Comparison of ENCODE assay signal across 19 cellular contexts in the genomic region with DNA sequence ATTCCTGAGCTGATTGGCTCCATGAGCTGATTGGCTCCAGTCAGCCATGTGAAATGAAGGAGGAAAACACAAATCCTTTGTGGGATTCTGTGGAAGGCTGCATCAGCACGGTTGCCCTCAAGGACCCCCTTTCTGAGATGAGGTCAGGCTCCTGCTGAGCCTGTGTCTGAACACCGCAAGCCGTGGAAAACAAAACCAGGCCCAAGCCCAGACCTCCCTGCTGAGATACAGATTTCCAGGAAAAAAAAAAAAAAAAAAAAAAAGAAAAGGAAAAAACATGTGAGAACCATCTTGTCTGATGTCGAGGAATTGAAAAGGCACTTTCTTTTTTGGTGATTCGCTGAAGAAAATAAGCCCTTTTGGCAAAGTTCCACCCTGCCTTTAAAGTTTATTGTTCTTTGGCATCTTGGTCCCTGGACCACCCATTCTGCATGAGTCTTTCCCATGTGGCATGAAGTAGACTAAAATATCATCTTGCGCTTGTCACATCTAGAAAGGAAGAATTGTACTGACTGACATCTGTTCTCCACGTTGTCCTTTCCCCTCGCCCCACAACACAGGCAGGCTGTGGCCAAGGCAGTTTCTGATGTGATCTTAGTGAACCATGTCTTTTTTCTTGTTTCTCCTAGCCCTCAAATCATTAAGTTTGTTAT.
A peak's percentile ranks its signal among the peaks of the same experiment; 100 is the strongest.
DNase-seq lines count a peak whose midpoint lies in the region; ATAC-seq and TF ChIP-seq lines count a peak whose summit lies in the region.
"Had no signal": no experiment of that assay in that cellular context is flagged by ENCODE, and none has a peak within 500 bp of the region (broad histone marks: within the 10 kb centered on the region; RNA-seq: fewer than 3 reads in every experiment).

No MANE protein-coding gene starts in this region.

- H4K8ac ChIP-seq in neuronal stem cell (ENCODE audit: low read depth, low read length) = no peak overlapping the region

- H3K27me3 Mint-ChIP-seq in CD8-positive, alpha-beta memory T cell = peaks cover 0 to 2% of the 10 kb centered on the region in 2 donors
- H3K27me3 Mint-ChIP-seq: activated CD4-positive, alpha-beta T cell treated with anti-CD3 and anti-CD28 coated beads, Interleukin-2, amount 10 ng/mL, durations not matched to agents 7 days and 5 days; activated naive CD8-positive, alpha-beta T cell had no signal

- peaks cover 0 to 1% (median 0%) of the 10 kb centered on the region in 3 donors for H3K36me3 Mint-ChIP-seq in CD8-positive, alpha-beta memory T cell

- H3K4me3 Mint-ChIP-seq in CD8-positive, alpha-beta memory T cell = no peak overlapping the region
- H3K4me3 Mint-ChIP-seq: activated CD4-positive, alpha-beta T cell treated with anti-CD3 and anti-CD28 coated beads, Interleukin-2, amount 10 ng/mL, durations not matched to agents 7 days and 5 days; activated naive CD8-positive, alpha-beta T cell had no signal

- ATAC-seq in heart right ventricle = no peak
- ATAC-seq: PC-3, SK-N-SH treated with all-trans-retinoic acid at 6 μM for 48 hours had no signal

- H2AFZ ChIP-seq in fibroblast of lung (ENCODE audit: low read length) (no peak overlapping the region), neuronal stem cell (ENCODE audit: low read length) (peak overlapping the region; percentile 17)

- H2BK5ac ChIP-seq in neuronal stem cell (ENCODE audit: low read length) = no peak overlapping the region

- H3K9me3 ChIP-seq in fibroblast of lung (ENCODE audit: control insufficient read depth, insufficient read depth, low read depth, low read length) = no peaks in the 10 kb centered on the region
- H3K9me3 ChIP-seq in neuronal stem cell (replicated peaks in 1 of 2; ENCODE audit: control insufficient read depth in 2 of 2, insufficient read depth in 1 of 2, low read depth in 1 of 2, low read length in 2 of 2) = no peaks in the 10 kb centered on the region
- no peaks in the 10 kb centered on the region for H3K9me3 ChIP-seq in CD8-positive, alpha-beta memory T cell (ENCODE audit: low read length)
- H3K9me3 ChIP-seq in heart right ventricle = peaks cover 0 to 12% (median 0%) of the 10 kb centered on the region in 11 donors
- H3K9me3 ChIP-seq: testis had no signal

- H3K79me2 ChIP-seq in fibroblast of lung (ENCODE audit: control insufficient read depth, insufficient read depth, low read length) = no peaks in the 10 kb centered on the region

- H3K27ac Mint-ChIP-seq in CD8-positive, alpha-beta memory T cell = no peak overlapping the region
- H3K27ac Mint-ChIP-seq: activated CD4-positive, alpha-beta T cell treated with anti-CD3 and anti-CD28 coated beads, Interleukin-2, amount 10 ng/mL, durations not matched to agents 7 days and 5 days; activated naive CD8-positive, alpha-beta T cell had no signal

- no peak overlapping the region for H3K18ac ChIP-seq in neuronal stem cell (ENCODE audit: low read length)

- no CpG with 5 or more reads among the region's 8 CpGs for WGBS in neuronal stem cell (ENCODE audit: extremely low coverage in 2 of 2, insufficient read length in 2 of 2, insufficient replicate concordance in 1 of 2), 2 donors
- WGBS in heart right ventricle, 2 donors = 61 to 70% methylated on average over 8 of the region's 8 CpGs

- H3K4me1 ChIP-seq in fibroblast of lung (ENCODE audit: control insufficient read depth, extremely low read depth, insufficient read depth, low read length) = no peaks in the 10 kb centered on the region
- H3K4me1 ChIP-seq in neuronal stem cell (ENCODE audit: control insufficient read depth in 2 of 2, insufficient read depth in 1 of 2, low read depth in 1 of 2, low read length in 2 of 2) = peaks cover 9 to 26% of the 10 kb centered on the region in 2 donors
- no peaks in the 10 kb centered on the region for H3K4me1 ChIP-seq in CD8-positive, alpha-beta memory T cell (ENCODE audit: insufficient read depth, low read length)
- H3K4me1 ChIP-seq in heart right ventricle = no peaks in the 10 kb centered on the region
- H3K4me1 ChIP-seq: testis had no signal

- H3K4me1 Mint-ChIP-seq in CD8-positive, alpha-beta memory T cell = peaks cover 0 to 9% (median 0%) of the 10 kb centered on the region in 3 donors
- H3K4me1 Mint-ChIP-seq: activated CD4-positive, alpha-beta T cell treated with anti-CD3 and anti-CD28 coated beads, Interleukin-2, amount 10 ng/mL, durations not matched to agents 7 days and 5 days had no signal

- no peak overlapping the region for H2BK120ac ChIP-seq in neuronal stem cell (ENCODE audit: low read depth, low read length)

- TF ChIP-seq CTCF in fibroblast of lung (conservative IDR thresholded peaks at IDR 0.05 in 1 of 2, IDR thresholded peaks at IDR 0.05 in 1 of 2; ENCODE audit: low read depth in 1 of 2, low read length in 2 of 2) (no peak), heart right ventricle (IDR thresholded peaks at IDR 0.05) (no peak)

- H3K4me2 ChIP-seq in fibroblast of lung (ENCODE audit: extremely low read depth, insufficient read depth, low read length) = no peak overlapping the region
- H3K4me2 ChIP-seq in neuronal stem cell (ENCODE audit: insufficient read depth, low read length, poor library complexity, severe bottlenecking) = peak overlapping the region; percentile 34

- H2BK15ac ChIP-seq in neuronal stem cell (ENCODE audit: low read length) = no peak overlapping the region

- H3K36me3 ChIP-seq in fibroblast of lung (ENCODE audit: control insufficient read depth, insufficient read depth, low read length) (no peaks in the 10 kb centered on the region), neuronal stem cell (replicated peaks in 1 of 2; ENCODE audit: control insufficient read depth in 2 of 2, insufficient read depth in 2 of 2, low read length in 2 of 2) (no peaks in the 10 kb centered on the region), heart right ventricle (no peaks in the 10 kb centered on the region)
- H3K36me3 ChIP-seq in CD8-positive, alpha-beta memory T cell (ENCODE audit: insufficient read depth, low read length) = no peaks in the 10 kb centered on the region

- H3K27ac ChIP-seq in fibroblast of lung (ENCODE audit: insufficient read depth, low read length) (no peak overlapping the region), neuronal stem cell (replicated peaks; ENCODE audit: low read length) (no peak overlapping the region), heart right ventricle (no peak overlapping the region)
- no peak overlapping the region for H3K27ac ChIP-seq in CD8-positive, alpha-beta memory T cell (ENCODE audit: low read depth, low read length)
- H3K27ac ChIP-seq: testis had no signal

- DNase-seq in Daoy (ENCODE audit: low read depth) (peak; percentile 18), SK-N-DZ (ENCODE audit: low spot score) (peak; percentile 8), fibroblast of lung (ENCODE audit: low read depth in 2 of 2) (peak; percentile 27 to 46), neuronal stem cell (ENCODE audit: low spot score) (peak; percentile 86), heart right ventricle (no peak), HuH-7 (ENCODE audit: low spot score) (no peak), SHP77 (lab: John Stamatoyannopoulos, UW) (no peak)
- DNase-seq in CD8-positive, alpha-beta memory T cell = no peak
- DNase-seq: activated CD4-positive, alpha-beta T cell treated with anti-CD3 and anti-CD28 coated beads, Interleukin-2, amount 10 ng/mL, durations not matched to agents 7 days and 5 days; activated T-cell treated with anti-CD3 and anti-CD28 coated beads, Interleukin-2, amount 50 U/mL, for 1 hour; effector CD8-positive, alpha-beta T cell; mammary epithelial cell; MM.1S; NCI-H2081; occipital lobe; PC-3; testis had no signal

- no peak overlapping the region for H3K4me3 ChIP-seq in fibroblast of lung (replicated peaks in 1 of 4; ENCODE audit: control extremely low read depth in 1 of 4, insufficient read depth in 1 of 4, low read depth in 3 of 4, low read length in 4 of 4)
- no peak overlapping the region for H3K4me3 ChIP-seq in neuronal stem cell (ENCODE audit: low read length in 2 of 2)
- no peak overlapping the region for H3K4me3 ChIP-seq in CD8-positive, alpha-beta memory T cell (ENCODE audit: low read length)
- no peak overlapping the region for H3K4me3 ChIP-seq in heart right ventricle
- H3K4me3 ChIP-seq: testis had no signal

- H3K9me3 Mint-ChIP-seq in CD8-positive, alpha-beta memory T cell = no peaks in the 10 kb centered on the region

- H3K79me1 ChIP-seq in neuronal stem cell (ENCODE audit: low read depth, low read length) = no peaks in the 10 kb centered on the region

- H3K4ac ChIP-seq in neuronal stem cell (ENCODE audit: low read length) = no peak overlapping the region

- no peak overlapping the region for H2BK12ac ChIP-seq in neuronal stem cell (ENCODE audit: low read length)

- CTCF ChIA-PET in CD8-positive, alpha-beta memory T cell (lab: Charles Lee) = no interaction called here

- no peak overlapping the region for H4K91ac ChIP-seq in neuronal stem cell (ENCODE audit: low read depth, low read length, poor library complexity)

- no peaks in the 10 kb centered on the region for H3K27me3 ChIP-seq in fibroblast of lung (ENCODE audit: control insufficient read depth, insufficient read depth, low read length)
- H3K27me3 ChIP-seq in neuronal stem cell (ENCODE audit: control insufficient read depth in 3 of 3, insufficient read depth in 3 of 3, low read depth in 1 of 3, low read length in 3 of 3) = no peaks in the 10 kb centered on the region
- H3K27me3 ChIP-seq in CD8-positive, alpha-beta memory T cell (ENCODE audit: insufficient read depth, low read length, poor library complexity, severe bottlenecking) = no peaks in the 10 kb centered on the region
- no peaks in the 10 kb centered on the region for H3K27me3 ChIP-seq in heart right ventricle
- H3K27me3 ChIP-seq: testis had no signal

- intact Hi-C loops in heart right ventricle (cut with DNase I) = no loop called here

- no peaks in the 10 kb centered on the region for H4K20me1 ChIP-seq in fibroblast of lung (ENCODE audit: control insufficient read depth, extremely low read depth, insufficient read depth, low read length)

- no peak overlapping the region for H3K14ac ChIP-seq in neuronal stem cell (ENCODE audit: low read length)

- POLR2A ChIA-PET in CD8-positive, alpha-beta memory T cell (lab: Charles Lee) = no interaction called here

- H3K9ac ChIP-seq in fibroblast of lung (ENCODE audit: insufficient read depth, low read length) (no peak overlapping the region), neuronal stem cell (ENCODE audit: low read depth, low read length, poor library complexity) (no peak overlapping the region)

- H3K23ac ChIP-seq in neuronal stem cell (ENCODE audit: low read depth, low read length, poor library complexity) = no peak overlapping the region

- no peak overlapping the region for H2AK5ac ChIP-seq in neuronal stem cell (ENCODE audit: low read depth, low read length)

Comparison
In these comparisons a context has a peak if more than half of its experiments do, and no peak if none do; other contexts are left out.
1. DNase-seq: peak in Daoy (single experiment), SK-N-DZ (single experiment), fibroblast of lung (2 of 2) and neuronal stem cell (single experiment); none in CD8-positive, alpha-beta memory T cell (0 of 5), heart right ventricle (0 of 2), HuH-7 (single experiment) and SHP77 (0 of 2).